In genomic region chr18:45197526-45197970, GRCh38 we compare ENCODE assay signal across 10 cellular contexts.
DNase-seq lines count a peak whose midpoint lies in the region; ATAC-seq and TF ChIP-seq lines count a peak whose summit lies in the region.
"Had no signal": no experiment of that assay in that cellular context is flagged by ENCODE, and none has a peak within 500 bp of the region (broad histone marks: within the 10 kb centered on the region; RNA-seq: fewer than 3 reads in every experiment).

No MANE protein-coding gene starts in this region.

- no peak for TF ChIP-seq CTCF in GM12865 (IDR thresholded peaks at IDR 0.05; ENCODE audit: insufficient read depth, low read depth, low read length, missing control alignments)
- TF ChIP-seq CTCF in fibroblast of villous mesenchyme (IDR thresholded peaks at IDR 0.05; ENCODE audit: insufficient read depth, low read depth, low read length), result no peak
- TF ChIP-seq CTCF in gastrocnemius medialis (IDR thresholded peaks at IDR 0.05 in 4 of 5, conservative IDR thresholded peaks at IDR 0.05 in 1 of 5), result no peak
- no peak for TF ChIP-seq CTCF in smooth muscle cell (IDR thresholded peaks at IDR 0.05; ENCODE audit: borderline replicate concordance, insufficient read depth, poor library complexity, severe bottlenecking)

- no peak overlapping the region for H3K27ac ChIP-seq in gastrocnemius medialis
- H3K27ac ChIP-seq in smooth muscle cell (ENCODE audit: low read depth), result no peak overlapping the region
- no peak overlapping the region for H3K27ac ChIP-seq in naive thymus-derived CD4-positive, alpha-beta T cell (ENCODE audit: low read depth, low read length)

- H3K79me2 ChIP-seq in smooth muscle cell (ENCODE audit: low read depth), result no peaks in the 10 kb centered on the region

- DNase-seq in GM12865 (ENCODE audit: low read depth) (peak; percentile 84), fibroblast of villous mesenchyme (ENCODE audit: low read depth) (peak; percentile 8), gastrocnemius medialis (no peak), NCI-H2029 (lab: John Stamatoyannopoulos, UW) (no peak), smooth muscle cell (lab: John Stamatoyannopoulos, UW; ENCODE audit: unreplicated experiment) (no peak)
- DNase-seq in naive thymus-derived CD4-positive, alpha-beta T cell, result no peak

- POLR2A ChIA-PET in naive thymus-derived CD4-positive, alpha-beta T cell (lab: Charles Lee), result no interaction called here

- 72% methylated on average over 5 of the region's 5 CpGs for WGBS in smooth muscle cell (ENCODE audit: low lambda C conversion rate)

- H3K4me3 ChIP-seq in GM12865 (ENCODE audit: low read depth, low read length), result no peak overlapping the region
- no peak overlapping the region for H3K4me3 ChIP-seq in fibroblast of villous mesenchyme (ENCODE audit: low read depth, low read length)
- H3K4me3 ChIP-seq in gastrocnemius medialis, result no peak overlapping the region
- no peak overlapping the region for H3K4me3 ChIP-seq in smooth muscle cell
- H3K4me3 ChIP-seq in naive thymus-derived CD4-positive, alpha-beta T cell (ENCODE audit: low read length), result no peak overlapping the region

- no peak overlapping the region for H3K4me3 Mint-ChIP-seq in naive thymus-derived CD4-positive, alpha-beta T cell
- H3K4me3 Mint-ChIP-seq: dendritic cell treated with granulocyte-macrophage colony-stimulating factor and Interleukin-4, amounts not matched to agents 40 ng/mL and 50 ng/mL, for 4 days had no signal

- CTCF ChIA-PET in naive thymus-derived CD4-positive, alpha-beta T cell (lab: Charles Lee), result no interaction called here

- no peak for TF ChIP-seq POLR2A in gastrocnemius medialis (IDR thresholded peaks at IDR 0.05)

- H4K20me1 ChIP-seq in smooth muscle cell (ENCODE audit: low read depth), result no peaks in the 10 kb centered on the region

- H3K36me3 ChIP-seq in gastrocnemius medialis, result no peaks in the 10 kb centered on the region
- no peaks in the 10 kb centered on the region for H3K36me3 ChIP-seq in smooth muscle cell (ENCODE audit: low read depth)
- H3K36me3 ChIP-seq in naive thymus-derived CD4-positive, alpha-beta T cell (ENCODE audit: control insufficient read depth in 2 of 3, insufficient read depth in 3 of 3, low read length in 3 of 3), result no peaks in the 10 kb centered on the region

- H3K27me3 Mint-ChIP-seq in naive thymus-derived CD4-positive, alpha-beta T cell, result peaks cover 0 to 13% (median 7%) of the 10 kb centered on the region in 5 donors
- H3K27me3 Mint-ChIP-seq: dendritic cell treated with granulocyte-macrophage colony-stimulating factor and Interleukin-4, amounts not matched to agents 40 ng/mL and 50 ng/mL, for 4 days; IgD-negative memory B cell had no signal

- H3K4me1 Mint-ChIP-seq in naive thymus-derived CD4-positive, alpha-beta T cell, result no peaks in the 10 kb centered on the region

- no peak overlapping the region for H3K4me2 ChIP-seq in smooth muscle cell

- H3K27ac Mint-ChIP-seq in naive thymus-derived CD4-positive, alpha-beta T cell, result no peak overlapping the region
- H3K27ac Mint-ChIP-seq: dendritic cell treated with granulocyte-macrophage colony-stimulating factor and Interleukin-4, amounts not matched to agents 40 ng/mL and 50 ng/mL, for 4 days; IgD-negative memory B cell had no signal

- H3F3A ChIP-seq in smooth muscle cell (ENCODE audit: low read depth), result no peaks in the 10 kb centered on the region

- in situ Hi-C loops in gastrocnemius medialis (cut with MboI; ENCODE audit: low sequenced_read_pairs in 4 of 4), result loop anchor here in 1 of 4 donors (25.0 kb wide), 1 partner anchor 110 kb away; no protein-coding TSS in a partner anchor

- ATAC-seq in GM21381 (IDR thresholded peaks at IDR 0.05; ENCODE audit: unreplicated experiment), result peak; percentile 98
- ATAC-seq in HG03520 (IDR thresholded peaks at IDR 0.05; ENCODE audit: unreplicated experiment), result peak; percentile 99
- no peak for ATAC-seq in gastrocnemius medialis
- no peak for ATAC-seq in naive thymus-derived CD4-positive, alpha-beta T cell

- H3K9me3 Mint-ChIP-seq in naive thymus-derived CD4-positive, alpha-beta T cell, result peaks cover 0 to 5% (median 0%) of the 10 kb centered on the region in 11 donors
- H3K9me3 Mint-ChIP-seq: dendritic cell treated with granulocyte-macrophage colony-stimulating factor and Interleukin-4, amounts not matched to agents 40 ng/mL and 50 ng/mL, for 4 days had no signal

- no peaks in the 10 kb centered on the region for H3K27me3 ChIP-seq in gastrocnemius medialis
- H3K27me3 ChIP-seq in smooth muscle cell (ENCODE audit: low read depth), result no peaks in the 10 kb centered on the region
- H3K27me3 ChIP-seq in naive thymus-derived CD4-positive, alpha-beta T cell (ENCODE audit: control insufficient read depth in 2 of 2, insufficient read depth in 2 of 2, low read length in 2 of 2), result no peaks in the 10 kb centered on the region

- H3K9me3 ChIP-seq in gastrocnemius medialis (no peaks in the 10 kb centered on the region), smooth muscle cell (replicated peaks; ENCODE audit: low read depth) (no peaks in the 10 kb centered on the region)
- no peaks in the 10 kb centered on the region for H3K9me3 ChIP-seq in naive thymus-derived CD4-positive, alpha-beta T cell (ENCODE audit: control insufficient read depth in 2 of 3, low read length in 3 of 3)

- H3K4me1 ChIP-seq in gastrocnemius medialis (no peaks in the 10 kb centered on the region), smooth muscle cell (ENCODE audit: low read depth) (no peaks in the 10 kb centered on the region)
- H3K4me1 ChIP-seq in naive thymus-derived CD4-positive, alpha-beta T cell (ENCODE audit: control insufficient read depth in 2 of 2, insufficient read depth in 2 of 2, low read length in 2 of 2), result no peaks in the 10 kb centered on the region

- H2AFZ ChIP-seq in smooth muscle cell (ENCODE audit: low read depth), result no peak overlapping the region

- no peak overlapping the region for H3K9ac ChIP-seq in smooth muscle cell (ENCODE audit: low read depth)

- H3K36me3 Mint-ChIP-seq in naive thymus-derived CD4-positive, alpha-beta T cell, result no peaks in the 10 kb centered on the region
- H3K36me3 Mint-ChIP-seq: IgD-negative memory B cell had no signal

- intact Hi-C loops in gastrocnemius medialis (cut with DNase I; ENCODE audit: low total_unique reads), result no loop called here
- intact Hi-C loops in naive thymus-derived CD4-positive, alpha-beta T cell (cut with micrococcal nuclease), result no loop called here

Comparison
In these comparisons a context has a peak if more than half of its experiments do, and no peak if none do; other contexts are left out.
1. DNase-seq: peak in GM12865 (single experiment) and fibroblast of villous mesenchyme (single experiment); none in gastrocnemius medialis (0 of 2), NCI-H2029 (single experiment), smooth muscle cell (single experiment) and naive thymus-derived CD4-positive, alpha-beta T cell (0 of 9).
2. ATAC-seq: peak in GM21381 (single experiment) and HG03520 (single experiment); none in gastrocnemius medialis (0 of 2) and naive thymus-derived CD4-positive, alpha-beta T cell (single experiment).